Comparison of ENCODE assay signal across 10 cellular contexts in genomic region chr17:50689956-50690886, GRCh38. TPM values are rescaled to one million over a fixed set of nuclear protein-coding genes. Genes with fewer than 3 reads are reported as not detected.
DNase-seq lines count a peak whose midpoint lies in the region; ATAC-seq, FAIRE-seq and TF ChIP-seq lines count a peak whose summit lies in the region.
"Had no signal": no experiment of that assay in that cellular context is flagged by ENCODE, and none has a peak within 500 bp of the region (broad histone marks: within the 10 kb centered on the region; RNA-seq: fewer than 3 reads in every experiment).

No MANE protein-coding gene starts in this region.

- H3K9me2 ChIP-seq in GM23338 (ENCODE audit: insufficient read depth): no peaks in the 10 kb centered on the region

- CTCF ChIA-PET in T-cell (lab: Charles Lee): no interaction called here

- POLR2A ChIA-PET in T-cell (lab: Charles Lee): no interaction called here

- H3K4me3 Mint-ChIP-seq in GM23338 (no peak overlapping the region; the same call in 2 of the 3 replicates), T-cell (no peak overlapping the region)
- H3K4me3 Mint-ChIP-seq: activated B cell treated with CpG ODN at 0.5 μM for 24 hours had no signal

- H3K36me3 ChIP-seq in GM23338 (ENCODE audit: insufficient read depth): peaks cover under 1% of the 10 kb centered on the region; the same call in 1 of the 2 replicates
- peaks cover 0 to 1% (median 0%) of the 10 kb centered on the region in 3 donors for H3K36me3 ChIP-seq in pancreas

- H3K4me2 ChIP-seq in GM23338: 0 out of 2 replicates have a peak overlapping the region, but pooled peaks have one; percentile 32

- intact Hi-C loops in pancreas (cut with DNase I): loop anchor here in 2 of 3 donors (5.0 kb wide), 2 partner anchors 58 to 143 kb away; partner anchors contain the start of genes ABCC3 (in 1 of the 2) and SPATA20 (in 1 of the 2)

- peak; percentile 49 for DNase-seq in GM23338 (ENCODE audit: low spot score)
- peak; percentile 74 for DNase-seq in RPMI7951 (ENCODE audit: low read depth)
- peak; percentile 69 for DNase-seq in foreskin melanocyte
- DNase-seq in pancreas: no peak
- DNase-seq in GM03348 (ENCODE audit: low spot score): no peak
- DNase-seq in T-cell: no peak
- no peak for DNase-seq in effector CD8-positive, alpha-beta T cell (lab: John Stamatoyannopoulos, UW)
- DNase-seq in activated CD8-positive, alpha-beta memory T cell treated with anti-CD3 and anti-CD28 coated beads, Interleukin-2, amount 50 U/mL, for 4 hours: no peak
- DNase-seq: activated B cell treated with CpG ODN at 0.5 μM for 24 hours had no signal

- TF ChIP-seq CTCF in GM23338 (conservative IDR thresholded peaks at IDR 0.05; ENCODE audit: low read depth in 2 of 2) (no peak), pancreas (IDR thresholded peaks at IDR 0.05) (no peak)

- H2AFZ ChIP-seq in GM23338: peak overlapping the region; percentile 52; the same call in 1 of the 2 replicates

- H3K36me3 Mint-ChIP-seq in GM23338 (ENCODE audit: low read depth) (peaks cover 23% of the 10 kb centered on the region), T-cell (peaks cover 14% of the 10 kb centered on the region)

- no peak overlapping the region; the same call in 1 of the 2 replicates for H3K27ac Mint-ChIP-seq in GM23338
- H3K27ac Mint-ChIP-seq in T-cell: no peak overlapping the region
- H3K27ac Mint-ChIP-seq: activated B cell treated with CpG ODN at 0.5 μM for 24 hours had no signal

- no peaks in the 10 kb centered on the region for H3K9me3 ChIP-seq in pancreas

- no peaks in the 10 kb centered on the region for H3K9me3 Mint-ChIP-seq in GM23338
- no peaks in the 10 kb centered on the region for H3K9me3 Mint-ChIP-seq in T-cell
- H3K9me3 Mint-ChIP-seq: activated B cell treated with CpG ODN at 0.5 μM for 24 hours had no signal

- H3K79me2 ChIP-seq in GM23338 (replicated peaks; ENCODE audit: insufficient read depth): no peaks in the 10 kb centered on the region

- H3K4me1 ChIP-seq in GM23338 (ENCODE audit: insufficient read depth): peaks cover 3% of the 10 kb centered on the region
- H3K4me1 ChIP-seq in pancreas: peaks cover 77 to 92% (median 84%) of the 10 kb centered on the region in 3 donors

- peaks cover under 1% of the 10 kb centered on the region; the same call in 1 of the 2 replicates for H4K20me1 ChIP-seq in GM23338 (replicated peaks; ENCODE audit: insufficient read depth)

- H3K4me3 ChIP-seq in GM23338: no peak overlapping the region
- no peak overlapping the region for H3K4me3 ChIP-seq in pancreas

- H3K4me1 Mint-ChIP-seq in GM23338 (peaks cover 32% of the 10 kb centered on the region), T-cell (no peaks in the 10 kb centered on the region)
- H3K4me1 Mint-ChIP-seq: activated B cell treated with CpG ODN at 0.5 μM for 24 hours had no signal

- H3K27me3 Mint-ChIP-seq in GM23338 (ENCODE audit: insufficient read depth, low read depth, poor library complexity): peaks cover 2% of the 10 kb centered on the region
- H3K27me3 Mint-ChIP-seq in T-cell: peaks cover 2 to 5% of the 10 kb centered on the region in 2 donors
- H3K27me3 Mint-ChIP-seq: activated B cell treated with CpG ODN at 0.5 μM for 24 hours had no signal

- WGBS in pancreas, 2 donors: 58 to 63% methylated on average over 18 to 19 of the region's 19 CpGs

- no peaks in the 10 kb centered on the region for H3K27me3 ChIP-seq in GM23338 (ENCODE audit: insufficient read depth)
- no peaks in the 10 kb centered on the region for H3K27me3 ChIP-seq in pancreas

- 0 out of 2 replicates have a peak overlapping the region, but pooled peaks have one; percentile 20 for H3K27ac ChIP-seq in GM23338 (ENCODE audit: low read depth)
- peak overlapping the region; percentile 22 to 90 (median 56) for H3K27ac ChIP-seq in pancreas

- no peak for FAIRE-seq in pancreas (lab: Jason Lieb, UNC)
- FAIRE-seq: G401.6 had no signal

- ATAC-seq in GM23338 (peak; percentile 75), pancreas (no peak), T-cell (replicated peaks in 1 of 4) (no peak)

- H3F3A ChIP-seq in GM23338 (replicated peaks; ENCODE audit: low read depth): peaks cover 15% of the 10 kb centered on the region; the same call in 1 of the 2 replicates

TF ChIP-seq in GM23338, 12 proteins besides CTCF, POLR2A, EP300 and RAD21 (continues in another document):
- TF ChIP-seq STAT1 (IDR thresholded peaks at IDR 0.05; ENCODE audit: unreplicated experiment) (no peak), CREB1 (CRISPR knock-in tag; IDR thresholded peaks at IDR 0.05; ENCODE audit: low read depth) (no peak), EZH2 (IDR thresholded peaks at IDR 0.05; ENCODE audit: low read depth, unreplicated experiment) (no peak), ZNF114 (CRISPR knock-in tag; IDR thresholded peaks at IDR 0.05) (no peak), EZH2phosphoT487 (IDR thresholded peaks at IDR 0.05; ENCODE audit: unreplicated experiment) (no peak), NANOG (IDR thresholded peaks at IDR 0.05; ENCODE audit: borderline replicate concordance) (no peak), POLR2AphosphoS5 (IDR thresholded peaks at IDR 0.05; ENCODE audit: low read depth) (no peak), ETS1 (IDR thresholded peaks at IDR 0.05) (no peak)

RNA-seq across cellular contexts. Expression of gene ANKRD40, which starts 17.5 kb away (rescaled TPM):
- 35.5 and 42.1 TPM in 2 replicates for total RNA-seq in GM23338 (2014; rRNA removed; shearing (Covaris generic))
- polyA plus RNA-seq in GM23338 (2016; fragmentation: Nextera tagmentation; extraction: Ambion mirVana) (19.0 and 19.8 TPM in 2 replicates), pancreas (10 to 100 TPM; 10.3 to 10.9 TPM)
- 26.0 and 30.0 TPM in 2 replicates for total RNA-seq in RPMI7951 (2014; rRNA removed; shearing (Covaris generic))
- total RNA-seq in pancreas (10 to 100 TPM; 15.1 to 23.5 (median 17.3) TPM), T-cell (10 to 100 TPM; 30.3 to 37.6 (median 34.5) TPM)

RNA-seq across cellular contexts. Expression of gene LUC7L3, which starts 29.2 kb away (rescaled TPM):
- 58.0 and 69.3 TPM in 2 replicates for total RNA-seq in GM23338 (2014; rRNA removed; shearing (Covaris generic))
- polyA plus RNA-seq in GM23338 (2016; fragmentation: Nextera tagmentation; extraction: Ambion mirVana) (369 and 501 TPM in 2 replicates), pancreas (100 to 1,000 TPM in 1 of 2 donors, 10 to 100 TPM in 1; 87.4 to 210 TPM)
- total RNA-seq in RPMI7951 (2014; rRNA removed; shearing (Covaris generic)): 18.4 and 21.7 TPM in 2 replicates
- total RNA-seq in pancreas (10 to 100 TPM; 42.7 to 88.1 (median 59.3) TPM), T-cell (100 to 1,000 TPM; 126 to 273 (median 232) TPM)

RNA-seq across cellular contexts. Expression of gene ABCC3, which starts 55.5 kb away (rescaled TPM):
- total RNA-seq in GM23338 (2014; rRNA removed; shearing (Covaris generic)): 0.27 TPM in 1 of 2 replicates, not detected in the other
- not detected in 2 replicates for polyA plus RNA-seq in GM23338 (2016; fragmentation: Nextera tagmentation; extraction: Ambion mirVana)
- 23.1 and 28.4 TPM in 2 replicates for total RNA-seq in RPMI7951 (2014; rRNA removed; shearing (Covaris generic))
- 100 to 1,000 TPM in 1 of 6 donors, 10 to 100 TPM in 5; 47.2 to 103 (median 83.4) TPM for total RNA-seq in pancreas
- 100 to 1,000 TPM; 163 to 209 TPM for polyA plus RNA-seq in pancreas
- total RNA-seq in T-cell: 1 to 10 TPM in 3 of 5 donors, under 1 TPM in 1, not detected in 1; 0.75 to 2.2 (median 1.5) TPM

Comparison
In these comparisons a context has a peak if more than half of its experiments do, and no peak if none do; other contexts are left out.
1. DNase-seq: peak in GM23338 (single experiment), RPMI7951 (single experiment) and foreskin melanocyte (single experiment); none in pancreas (0 of 6), GM03348 (single experiment), T-cell (0 of 34), effector CD8-positive, alpha-beta T cell (single experiment) and activated CD8-positive, alpha-beta memory T cell treated with anti-CD3 and anti-CD28 coated beads, Interleukin-2, amount 50 U/mL, for 4 hours (single experiment).